ENCODE assay signal across 11 cellular contexts in genomic region chr7:105097619-105098018, GRCh38.
DNase-seq lines count a peak whose midpoint lies in the region; FAIRE-seq and TF ChIP-seq lines count a peak whose summit lies in the region.
"Had no signal": no experiment of that assay in that cellular context is flagged by ENCODE, and none has a peak within 500 bp of the region (broad histone marks: within the 10 kb centered on the region; RNA-seq: fewer than 3 reads in every experiment).

No MANE protein-coding gene starts in this region.

- TF ChIP-seq CTCF in AG09309 (IDR thresholded peaks at IDR 0.05; ENCODE audit: control insufficient read depth, insufficient read depth, low read depth, low read length, missing control alignments) (no peak), astrocyte (IDR thresholded peaks at IDR 0.05; ENCODE audit: insufficient read depth, low read depth, low read length) (no peak), hepatocyte (IDR thresholded peaks at IDR 0.05; ENCODE audit: poor library complexity) (no peak), MM.1S (IDR thresholded peaks at IDR 0.05; ENCODE audit: low read length) (no peak), stomach (IDR thresholded peaks at IDR 0.05) (no peak)

- H3K9me3 ChIP-seq in astrocyte (ENCODE audit: insufficient read depth, low read depth, low read length) (no peaks in the 10 kb centered on the region), hepatocyte (ENCODE audit: low read depth) (no peaks in the 10 kb centered on the region), MM.1S (replicated peaks; ENCODE audit: insufficient read depth, low read length) (no peaks in the 10 kb centered on the region), stomach (no peaks in the 10 kb centered on the region)
- H3K9me3 ChIP-seq: lower lobe of right lung had no signal

- no peaks in the 10 kb centered on the region for H3K9me2 ChIP-seq in hepatocyte (replicated peaks; ENCODE audit: insufficient read depth)
- no peaks in the 10 kb centered on the region for H3K9me2 ChIP-seq in MM.1S (replicated peaks; ENCODE audit: insufficient read depth, low read length)

- no peak for FAIRE-seq in astrocyte (lab: Jason Lieb, UNC)

- H3K27me3 ChIP-seq in astrocyte (ENCODE audit: insufficient read depth, low read length): no peaks in the 10 kb centered on the region
- no peaks in the 10 kb centered on the region for H3K27me3 ChIP-seq in hepatocyte
- no peaks in the 10 kb centered on the region for H3K27me3 ChIP-seq in MM.1S (replicated peaks; ENCODE audit: insufficient read depth, low read length)
- no peaks in the 10 kb centered on the region for H3K27me3 ChIP-seq in stomach

- intact Hi-C loops in stomach (cut with DNase I; ENCODE audit: low total_unique reads): no loop called here

- H3K4me2 ChIP-seq in astrocyte (ENCODE audit: low read length): peak overlapping the region; percentile 49
- no peak overlapping the region for H3K4me2 ChIP-seq in hepatocyte
- H3K4me2 ChIP-seq in MM.1S (ENCODE audit: low read depth, low read length): no peak overlapping the region

- no peak overlapping the region for H3K4me3 Mint-ChIP-seq in astrocyte (ENCODE audit: unreplicated experiment)

- no peak for TF ChIP-seq EP300 in stomach (IDR thresholded peaks at IDR 0.05)

- peaks cover 24% of the 10 kb centered on the region for H4K20me1 ChIP-seq in astrocyte (ENCODE audit: insufficient read depth, low read length)
- peaks cover 3% of the 10 kb centered on the region for H4K20me1 ChIP-seq in hepatocyte (ENCODE audit: insufficient read depth, poor library complexity, severe bottlenecking)
- H4K20me1 ChIP-seq in MM.1S (ENCODE audit: insufficient read depth, low read length): no peaks in the 10 kb centered on the region

- H3K27me3 Mint-ChIP-seq in astrocyte (ENCODE audit: low read depth, unreplicated experiment): no peaks in the 10 kb centered on the region

- peaks cover 7% of the 10 kb centered on the region for H3K36me3 Mint-ChIP-seq in astrocyte (ENCODE audit: low read depth, unreplicated experiment)

- H3K4me1 ChIP-seq in astrocyte (ENCODE audit: insufficient read depth, low read length) (peaks cover 9% of the 10 kb centered on the region), hepatocyte (ENCODE audit: insufficient read depth) (no peaks in the 10 kb centered on the region), MM.1S (ENCODE audit: low read length) (peaks cover 30% of the 10 kb centered on the region), stomach (peaks cover 0 to 57% (median 24%) of the 10 kb centered on the region in 4 donors)
- H3K4me1 ChIP-seq: lower lobe of right lung had no signal

- H3K27ac ChIP-seq in astrocyte (ENCODE audit: low read depth, low read length) (peak overlapping the region; percentile 5), hepatocyte (peak overlapping the region; percentile 18), MM.1S (ENCODE audit: low read length) (no peak overlapping the region), stomach (peak overlapping the region in 1 of 5 donors; percentile 34)
- H3K27ac ChIP-seq: lower lobe of right lung had no signal

- no peak overlapping the region for H3K9ac ChIP-seq in astrocyte (ENCODE audit: low read length)
- H3K9ac ChIP-seq in MM.1S (ENCODE audit: low read length): no peak overlapping the region

- no peaks in the 10 kb centered on the region for H3K79me2 ChIP-seq in astrocyte (ENCODE audit: insufficient read depth, low read length)
- peaks cover 6% of the 10 kb centered on the region for H3K79me2 ChIP-seq in hepatocyte
- H3K79me2 ChIP-seq in MM.1S (ENCODE audit: low read length): peaks cover 73% of the 10 kb centered on the region

- DNase-seq in AG09309 (ENCODE audit: low read depth) (peak; percentile 68), HPDE6-E6E7 (ENCODE audit: extremely low spot score) (peak; percentile 56), astrocyte (ENCODE audit: low read depth) (peak; percentile 77), hepatocyte (ENCODE audit: low spot score) (no peak), NCI-H2081 treated with DMSO at 0.1 percent for 48 hours (lab: John Stamatoyannopoulos, UW) (no peak), MM.1S (no peak), stomach (no peak), SKM-1 (lab: John Stamatoyannopoulos, UW; ENCODE audit: unreplicated experiment) (no peak)
- DNase-seq: lower lobe of right lung; NCI-H1930; stimulated activated CD4-positive, alpha-beta T cell treated with anti-CD3 and anti-CD28 coated beads, Interleukin-4, amount 100 ng/mL, for 24 hours had no signal

- peaks cover 22% of the 10 kb centered on the region for H3K36me3 ChIP-seq in astrocyte (ENCODE audit: insufficient read depth, low read length)
- H3K36me3 ChIP-seq in hepatocyte (replicated peaks; ENCODE audit: insufficient read depth, low read depth): no peaks in the 10 kb centered on the region
- H3K36me3 ChIP-seq in MM.1S (replicated peaks; ENCODE audit: insufficient read depth, low read length): peaks cover 3% of the 10 kb centered on the region; the same call in 1 of the 2 replicates
- H3K36me3 ChIP-seq in stomach: peaks cover 1 to 89% (median 64%) of the 10 kb centered on the region in 4 donors

- peak overlapping the region; percentile 14 for H3K27ac Mint-ChIP-seq in astrocyte (ENCODE audit: unreplicated experiment)

- H3F3A ChIP-seq in MM.1S (ENCODE audit: insufficient read depth, low read length): peaks cover 42% of the 10 kb centered on the region

- TF ChIP-seq POLR2A in stomach (IDR thresholded peaks at IDR 0.05): no peak

- WGBS in hepatocyte (ENCODE audit: low lambda C conversion rate, missing lambda C conversion rate): 56% methylated on average over 7 of the region's 7 CpGs
- WGBS in stomach, 5 donors: 66 to 84% (median 80%) methylated on average over 7 of the region's 7 CpGs

- H3K4me3 ChIP-seq in AG09309 (ENCODE audit: control insufficient read depth, low read depth, low read length) (no peak overlapping the region), astrocyte (ENCODE audit: insufficient read depth, low read depth, low read length) (no peak overlapping the region), hepatocyte (no peak overlapping the region), MM.1S (ENCODE audit: low read length) (no peak overlapping the region), stomach (no peak overlapping the region)
- H3K4me3 ChIP-seq: lower lobe of right lung had no signal

- H3K9me3 Mint-ChIP-seq in astrocyte (ENCODE audit: unreplicated experiment): no peaks in the 10 kb centered on the region

- no peak overlapping the region for H2AFZ ChIP-seq in astrocyte (ENCODE audit: low read depth, low read length)
- H2AFZ ChIP-seq in hepatocyte: no peak overlapping the region
- H2AFZ ChIP-seq in MM.1S (ENCODE audit: low read length): no peak overlapping the region

- peaks cover 12% of the 10 kb centered on the region for H3K4me1 Mint-ChIP-seq in astrocyte (ENCODE audit: low read depth, unreplicated experiment)

Comparison
In these comparisons a context has a peak if more than half of its experiments do, and no peak if none do; other contexts are left out.
1. DNase-seq: peak in AG09309 (single experiment), HPDE6-E6E7 (single experiment) and astrocyte (single experiment); none in hepatocyte (single experiment), NCI-H2081 treated with DMSO at 0.1 percent for 48 hours (single experiment), MM.1S (single experiment), stomach (single experiment) and SKM-1 (single experiment).